ENCODE assay signal across 16 cellular contexts in the genomic region with DNA sequence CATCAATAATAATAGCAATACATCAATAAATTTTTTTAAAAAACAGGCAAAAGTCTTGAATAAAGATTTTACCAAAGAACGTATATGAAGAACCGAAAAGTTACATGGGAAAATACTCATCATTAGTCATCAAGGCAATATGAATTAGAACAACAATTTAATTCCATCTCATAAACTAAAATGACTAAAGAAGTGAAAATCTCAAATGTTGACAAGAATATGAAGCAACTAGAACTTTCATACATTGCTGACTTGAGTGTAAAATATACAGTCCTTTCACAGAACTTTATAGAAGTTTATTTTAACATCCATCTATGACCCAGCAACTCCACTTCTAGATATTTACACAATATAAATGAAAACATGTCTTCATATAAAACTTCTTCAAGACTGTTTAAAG. TPM values are rescaled to one million over a fixed set of nuclear protein-coding genes. Genes with fewer than 3 reads are reported as not detected.
"Had no signal": no experiment of that assay in that cellular context is flagged by ENCODE, and none has a peak within 500 bp of the region (broad histone marks: within the 10 kb centered on the region; RNA-seq: fewer than 3 reads in every experiment).

No MANE protein-coding gene starts in this region.

- H3K27me3 Mint-ChIP-seq: activated CD4-positive, alpha-beta memory T cell treated with anti-CD3 and anti-CD28 coated beads, Interleukin-2, amount 10 ng/mL, durations not matched to agents 7 days and 5 days; activated CD4-positive, alpha-beta T cell treated with anti-CD3 and anti-CD28 coated beads for 36 hours; activated T-cell treated with anti-CD3 and anti-CD28 coated beads, Interleukin-2, amount 50 U/mL, for 24 hours; stimulated activated memory B cell treated with anti-CD40 and anti-IgM and Interleukin-4, amounts not matched to agents 10 μg/mL and 1 μg/mL and 100 μg/mL, for 72 hours had no signal

- H3K9me3 ChIP-seq: gastroesophageal sphincter, heart right ventricle, sigmoid colon, thyroid gland had no signal

- H3K36me3 ChIP-seq: thyroid gland had no signal

- H3K36me3 Mint-ChIP-seq: stimulated activated memory B cell treated with anti-CD40 and anti-IgM and Interleukin-4, amounts not matched to agents 10 μg/mL and 1 μg/mL and 100 μg/mL, for 72 hours had no signal

- H3K27ac Mint-ChIP-seq: activated CD4-positive, alpha-beta memory T cell treated with anti-CD3 and anti-CD28 coated beads, Interleukin-2, amount 10 ng/mL, durations not matched to agents 7 days and 5 days; activated CD4-positive, alpha-beta T cell treated with anti-CD3 and anti-CD28 coated beads for 36 hours; activated T-cell treated with anti-CD3 and anti-CD28 coated beads, Interleukin-2, amount 50 U/mL, for 24 hours; stimulated activated memory B cell treated with anti-CD40 and anti-IgM and Interleukin-4, amounts not matched to agents 10 μg/mL and 1 μg/mL and 100 μg/mL, for 72 hours; T-helper 1 cell treated with Interleukin-12 subunit alpha and Interleukin-12 subunit beta and Interleukin-4 antibody, amounts not matched to agents 30 μg/mL and 1 μg/mL, for 36 hours had no signal

- H3K4me1 ChIP-seq: thyroid gland had no signal

- H3K4me3 Mint-ChIP-seq: activated CD4-positive, alpha-beta memory T cell treated with anti-CD3 and anti-CD28 coated beads, Interleukin-2, amount 10 ng/mL, durations not matched to agents 7 days and 5 days; activated CD4-positive, alpha-beta T cell treated with anti-CD3 and anti-CD28 coated beads for 36 hours; activated T-cell treated with anti-CD3 and anti-CD28 coated beads, Interleukin-2, amount 50 U/mL, for 24 hours; neural crest cell; stimulated activated memory B cell treated with anti-CD40 and anti-IgM and Interleukin-4, amounts not matched to agents 10 μg/mL and 1 μg/mL and 100 μg/mL, for 72 hours; T-helper 1 cell treated with Interleukin-12 subunit alpha and Interleukin-12 subunit beta and Interleukin-4 antibody, amounts not matched to agents 30 μg/mL and 1 μg/mL, for 36 hours had no signal

- H3K27ac ChIP-seq: coronary artery, gastroesophageal sphincter, heart right ventricle, sigmoid colon, thyroid gland had no signal

- DNase-seq: activated CD4-positive, alpha-beta memory T cell treated with anti-CD3 and anti-CD28 coated beads, Interleukin-2, amount 10 ng/mL, durations not matched to agents 7 days and 5 days; activated CD4-positive, alpha-beta T cell treated with anti-CD3 and anti-CD28 coated beads for 36 hours; activated naive CD4-positive, alpha-beta T cell treated with anti-CD3 and anti-CD28 coated beads, Interleukin-2, amount 50 U/mL, for 16 hours; activated T-cell treated with anti-CD3 and anti-CD28 coated beads, Interleukin-2, amount 50 U/mL, for 24 hours; caudate nucleus; heart right ventricle; sigmoid colon; thyroid gland had no signal

- H3K4me1 Mint-ChIP-seq: activated CD4-positive, alpha-beta memory T cell treated with anti-CD3 and anti-CD28 coated beads, Interleukin-2, amount 10 ng/mL, durations not matched to agents 7 days and 5 days; activated CD4-positive, alpha-beta T cell treated with anti-CD3 and anti-CD28 coated beads for 36 hours; stimulated activated memory B cell treated with anti-CD40 and anti-IgM and Interleukin-4, amounts not matched to agents 10 μg/mL and 1 μg/mL and 100 μg/mL, for 72 hours had no signal

- H3K9me3 Mint-ChIP-seq: activated CD4-positive, alpha-beta memory T cell treated with anti-CD3 and anti-CD28 coated beads, Interleukin-2, amount 10 ng/mL, durations not matched to agents 7 days and 5 days; activated T-cell treated with anti-CD3 and anti-CD28 coated beads, Interleukin-2, amount 50 U/mL, for 24 hours; neural crest cell; stimulated activated memory B cell treated with anti-CD40 and anti-IgM and Interleukin-4, amounts not matched to agents 10 μg/mL and 1 μg/mL and 100 μg/mL, for 72 hours; T-helper 1 cell treated with Interleukin-12 subunit alpha and Interleukin-12 subunit beta and Interleukin-4 antibody, amounts not matched to agents 30 μg/mL and 1 μg/mL, for 36 hours had no signal

- H3K27me3 ChIP-seq: gastroesophageal sphincter, heart right ventricle, sigmoid colon, thyroid gland had no signal

- H3K4me3 ChIP-seq: coronary artery, gastroesophageal sphincter, heart right ventricle, sigmoid colon, thyroid gland had no signal

- ATAC-seq: activated CD4-positive, alpha-beta T cell treated with anti-CD3 and anti-CD28 coated beads for 36 hours; gastroesophageal sphincter; heart right ventricle; stimulated activated memory B cell treated with anti-CD40 and anti-IgM and Interleukin-4, amounts not matched to agents 10 μg/mL and 1 μg/mL and 100 μg/mL, for 72 hours had no signal

RNA-seq across cellular contexts. Expression of a gene that starts 55.2 kb away (rescaled TPM):
- total RNA-seq: lung microvascular endothelial cell, osteocyte, pulmonary artery endothelial cell had no signal
